In the genomic region with DNA sequence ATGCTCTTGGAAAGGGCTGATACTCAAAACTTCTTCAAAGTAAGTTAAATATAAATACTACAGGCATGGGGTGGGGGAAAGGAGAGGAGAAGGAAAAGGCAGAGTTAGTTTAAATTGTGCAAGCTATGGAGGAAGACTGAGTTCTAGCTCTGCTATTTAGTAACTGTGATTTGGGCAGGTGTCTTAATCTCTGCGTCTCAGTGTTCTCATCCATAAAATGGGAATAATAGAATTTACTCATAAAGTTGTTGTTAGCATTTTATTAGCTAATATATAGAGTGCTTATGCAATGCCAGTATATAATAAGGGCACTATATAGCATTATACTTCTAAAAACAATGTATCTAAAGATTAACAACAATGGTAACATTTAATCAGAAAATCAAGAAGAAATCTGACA, we compare ENCODE assay signal across 39 cellular contexts. TPM values are rescaled to one million over a fixed set of nuclear protein-coding genes. Genes with fewer than 3 reads are reported as not detected.
"Had no signal": no experiment of that assay in that cellular context is flagged by ENCODE, and none has a peak within 500 bp of the region (broad histone marks: within the 10 kb centered on the region; RNA-seq: fewer than 3 reads in every experiment).

No MANE protein-coding gene starts in this region.

- H3K27me3 ChIP-seq: adrenal gland, ascending aorta, body of pancreas, breast epithelium had no signal

- H3K36me3 Mint-ChIP-seq: activated naive CD4-positive, alpha-beta T cell treated with anti-CD3 and anti-CD28 coated beads, Interleukin-2, amount 10 ng/mL, durations not matched to agents 7 days and 5 days; activated naive CD4-positive, alpha-beta T cell treated with anti-CD3 and anti-CD28 coated beads, Interleukin-2, amount 50 U/mL, for 72 hours; activated naive CD8-positive, alpha-beta T cell treated with anti-CD3 and anti-CD28 coated beads for 36 hours; activated naive CD8-positive, alpha-beta T cell treated with anti-CD3 and anti-CD28 coated beads, Interleukin-2, amount 10 ng/mL, durations not matched to agents 7 days and 5 days; brain had no signal

- H3K27ac ChIP-seq: adrenal gland, ascending aorta, body of pancreas, brain microvascular endothelial cell, breast epithelium, cardiac muscle cell had no signal

- H3K27me3 Mint-ChIP-seq: activated naive CD8-positive, alpha-beta T cell treated with anti-CD3 and anti-CD28 coated beads for 36 hours; activated T-helper 17 cell treated with anti-CD3 and anti-CD28 coated beads, Interleukin-2, amount 50 U/mL, for 72 hours; central memory CD8-positive, alpha-beta T cell had no signal

- H3K27ac Mint-ChIP-seq: activated naive CD4-positive, alpha-beta T cell treated with anti-CD3 and anti-CD28 coated beads for 36 hours; activated naive CD4-positive, alpha-beta T cell treated with anti-CD3 and anti-CD28 coated beads, Interleukin-2, amount 10 ng/mL, durations not matched to agents 7 days and 5 days; activated naive CD4-positive, alpha-beta T cell treated with anti-CD3 and anti-CD28 coated beads, Interleukin-2, amount 50 U/mL, for 24 hours; activated naive CD4-positive, alpha-beta T cell treated with anti-CD3 and anti-CD28 coated beads, Interleukin-2, amount 50 U/mL, for 72 hours; activated naive CD8-positive, alpha-beta T cell; activated naive CD8-positive, alpha-beta T cell treated with anti-CD3 and anti-CD28 coated beads for 36 hours; activated naive CD8-positive, alpha-beta T cell treated with anti-CD3 and anti-CD28 coated beads, Interleukin-2, amount 10 ng/mL, durations not matched to agents 7 days and 5 days; activated naive CD8-positive, alpha-beta T cell treated with anti-CD3 and anti-CD28 coated beads, Interleukin-2, amount 50 U/mL, for 24 hours; activated T-cell treated with anti-CD3 and anti-CD28 coated beads, Interleukin-2, amount 50 U/mL, for 72 hours; activated T-helper 1 cell treated with anti-CD3 and anti-CD28 coated beads, Interleukin-12 subunit alpha, Interleukin-12 subunit beta, Interleukin-2, Interleukin-4 antibody, amounts not matched to agents 30 ng/mL and 10 ng/mL and 1 ng/mL, durations not matched to agents 14 hours and 24 hours and 36 hours; activated T-helper 17 cell treated with anti-CD3 and anti-CD28 coated beads, Interleukin-2, amount 50 U/mL, for 72 hours; activated T-helper 2 cell treated with anti-CD3 and anti-CD28 coated beads, Interferon-gamma antibody, Interleukin-2, Interleukin-4, amounts not matched to agents 10 μg/mL and 5 μg/mL and 100 μg/mL, durations not matched to agents 14 hours and 24 hours and 36 hours; brain had no signal

- FAIRE-seq: astrocyte, bronchial epithelial cell, colon had no signal

- H3K4me1 Mint-ChIP-seq: central memory CD8-positive, alpha-beta T cell had no signal

- H3K4me3 Mint-ChIP-seq: activated naive CD4-positive, alpha-beta T cell treated with anti-CD3 and anti-CD28 coated beads for 36 hours; activated naive CD4-positive, alpha-beta T cell treated with anti-CD3 and anti-CD28 coated beads, Interleukin-2, amount 10 ng/mL, durations not matched to agents 7 days and 5 days; activated naive CD4-positive, alpha-beta T cell treated with anti-CD3 and anti-CD28 coated beads, Interleukin-2, amount 50 U/mL, for 24 hours; activated naive CD8-positive, alpha-beta T cell; activated naive CD8-positive, alpha-beta T cell treated with anti-CD3 and anti-CD28 coated beads for 36 hours; activated naive CD8-positive, alpha-beta T cell treated with anti-CD3 and anti-CD28 coated beads, Interleukin-2, amount 10 ng/mL, durations not matched to agents 7 days and 5 days; activated naive CD8-positive, alpha-beta T cell treated with anti-CD3 and anti-CD28 coated beads, Interleukin-2, amount 50 U/mL, for 24 hours; activated T-cell treated with anti-CD3 and anti-CD28 coated beads, Interleukin-2, amount 50 U/mL, for 4 hours; activated T-cell treated with anti-CD3 and anti-CD28 coated beads, Interleukin-2, amount 50 U/mL, for 72 hours; activated T-helper 1 cell treated with anti-CD3 and anti-CD28 coated beads, Interleukin-12 subunit alpha, Interleukin-12 subunit beta, Interleukin-2, Interleukin-4 antibody, amounts not matched to agents 30 ng/mL and 10 ng/mL and 1 ng/mL, durations not matched to agents 14 hours and 24 hours and 36 hours; activated T-helper 17 cell treated with anti-CD3 and anti-CD28 coated beads, Interleukin-2, amount 50 U/mL, for 72 hours; brain; central memory CD8-positive, alpha-beta T cell had no signal

- DNase-seq: activated effector memory CD4-positive, alpha-beta T cell treated with anti-CD3 and anti-CD28 coated beads, Interleukin-2, amount 50 U/mL, for 16 hours; activated effector memory CD4-positive, alpha-beta T cell treated with Interleukin-2 at 50 U/mL for 16 hours; activated gamma-delta T cell; activated gamma-delta T cell treated with Interleukin-2 at 50 U/mL for 16 hours; activated naive CD4-positive, alpha-beta T cell; activated naive CD4-positive, alpha-beta T cell treated with anti-CD3 and anti-CD28 coated beads for 36 hours; activated naive CD4-positive, alpha-beta T cell treated with anti-CD3 and anti-CD28 coated beads, Interleukin-2, amount 10 ng/mL, durations not matched to agents 7 days and 5 days; activated naive CD4-positive, alpha-beta T cell treated with anti-CD3 and anti-CD28 coated beads, Interleukin-2, amount 50 U/mL, for 16 hours; activated naive CD4-positive, alpha-beta T cell treated with Interleukin-2 at 50 U/mL for 16 hours; activated naive CD8-positive, alpha-beta T cell treated with anti-CD3 and anti-CD28 coated beads for 36 hours; activated naive CD8-positive, alpha-beta T cell treated with anti-CD3 and anti-CD28 coated beads, Interleukin-2, amount 10 ng/mL, durations not matched to agents 7 days and 5 days; activated naive CD8-positive, alpha-beta T cell treated with anti-CD3 and anti-CD28 coated beads, Interleukin-2, amount 50 U/mL, for 24 hours; activated T-cell treated with anti-CD3 and anti-CD28 coated beads, Interleukin-2, amount 50 U/mL, for 4 hours; activated T-cell treated with anti-CD3 and anti-CD28 coated beads, Interleukin-2, amount 50 U/mL, for 48 hours; activated T-cell treated with anti-CD3 and anti-CD28 coated beads, Interleukin-2, amount 50 U/mL, for 72 hours; adrenal gland; amniotic stem cell; amygdala; anterior cingulate cortex; aorta; body of pancreas; brain microvascular endothelial cell; caudate nucleus; central memory CD4-positive, alpha-beta T cell; cerebellar nuclear complex had no signal

- H3K4me3 ChIP-seq: adrenal gland, ascending aorta, body of pancreas, breast epithelium, cardiac muscle cell had no signal

- ATAC-seq: activated naive CD4-positive, alpha-beta T cell treated with anti-CD3 and anti-CD28 coated beads, Interleukin-2, amount 50 U/mL, for 72 hours; activated naive CD8-positive, alpha-beta T cell treated with anti-CD3 and anti-CD28 coated beads, Interleukin-2, amount 50 U/mL, for 24 hours; activated T-cell treated with anti-CD3 and anti-CD28 coated beads, Interleukin-2, amount 50 U/mL, for 4 hours; activated T-cell treated with anti-CD3 and anti-CD28 coated beads, Interleukin-2, amount 50 U/mL, for 72 hours; activated T-helper 17 cell treated with anti-CD3 and anti-CD28 coated beads, Interleukin-2, amount 50 U/mL, for 72 hours; body of pancreas had no signal

- H3K9me3 ChIP-seq: adrenal gland, ascending aorta, body of pancreas, breast epithelium had no signal

- H3K36me3 ChIP-seq: adrenal gland, ascending aorta, brain microvascular endothelial cell, breast epithelium, cardiac muscle cell had no signal

RNA-seq across cellular contexts. Expression of a gene that starts 58.1 kb away (rescaled TPM):
- total RNA-seq: activated naive CD4-positive, alpha-beta T cell treated with anti-CD3 and anti-CD28 coated beads for 36 hours; activated T-helper 2 cell treated with anti-CD3 and anti-CD28 coated beads, Interferon-gamma antibody, Interleukin-2, Interleukin-4, amounts not matched to agents 10 μg/mL and 5 μg/mL and 100 μg/mL, durations not matched to agents 14 hours and 24 hours and 36 hours had no signal
